31 cellular contexts compared by ENCODE assay signal in genomic region chr10:107075117-107075516, GRCh38.
"Had no signal": no experiment of that assay in that cellular context is flagged by ENCODE, and none has a peak within 500 bp of the region (broad histone marks: within the 10 kb centered on the region; RNA-seq: fewer than 3 reads in every experiment).

No MANE protein-coding gene starts in this region.

- H3K36me3 ChIP-seq: MG63, Peyer's patch, SJSA1 had no signal

- ATAC-seq: PC-3, SK-N-SH treated with all-trans-retinoic acid at 6 μM for 48 hours had no signal

- DNase-seq: Kasumi-1, KG1, MG63, NCI-H1048, NCI-H1092 treated with DMSO at 0.1 percent for 48 hours, NCI-H1105 treated with DMSO at 0.1 percent for 48 hours, NCI-H1417, NCI-H1436, NCI-H146, NCI-H1694, NCI-H187, NCI-H1930, NCI-H2029 treated with DMSO at 0.1 percent for 48 hours, NCI-H2081 treated with DMSO at 0.1 percent for 48 hours, NCI-H2107, NCI-H2171, NCI-H226, NCI-H446 treated with DMSO at 0.1 percent for 48 hours, NCI-H510A treated with DMSO at 0.1 percent for 48 hours, NCI-H524 treated with DMSO at 0.1 percent for 48 hours, NCI-H526 treated with DMSO at 0.1 percent for 48 hours, NCI-H748 treated with DMSO at 0.1 percent for 48 hours, NCI-H82, PC-3, Peyer's patch, Right ventricle myocardium superior, RPMI8226, SHP77 treated with DMSO at 0.1 percent for 48 hours had no signal

- H3K9me3 ChIP-seq: MG63, Peyer's patch, SJSA1 had no signal

- H3K4me1 ChIP-seq: Peyer's patch, SJSA1 had no signal

- H3K4me3 ChIP-seq: MG63, Peyer's patch, SJSA1, SK-N-MC had no signal

- H3K27ac ChIP-seq: Peyer's patch, SJSA1, SK-N-MC had no signal

- H3K27me3 ChIP-seq: MG63, Peyer's patch, SJSA1 had no signal
